Comparison of ENCODE assay signal across 9 cellular contexts in genomic region chr1:6783221-6783620, GRCh38. TPM values are rescaled to one million over a fixed set of nuclear protein-coding genes. Genes with fewer than 3 reads are reported as not detected.
DNase-seq lines count a peak whose midpoint lies in the region; ATAC-seq and TF ChIP-seq lines count a peak whose summit lies in the region.
"Had no signal": no experiment of that assay in that cellular context is flagged by ENCODE, and none has a peak within 500 bp of the region (broad histone marks: within the 10 kb centered on the region; RNA-seq: fewer than 3 reads in every experiment).

No MANE protein-coding gene starts in this region.

- no peak for TF ChIP-seq CTCF in foreskin fibroblast (IDR thresholded peaks at IDR 0.05; ENCODE audit: low read depth, low read length)

- H3K9me3 ChIP-seq in T-helper 17 cell (ENCODE audit: control insufficient read depth, low read length, poor library complexity, severe bottlenecking) (no peaks in the 10 kb centered on the region), subcutaneous abdominal adipose tissue (ENCODE audit: control insufficient read depth in 5 of 5, low read length in 5 of 5) (no peaks in the 10 kb centered on the region)

- peak overlapping the region in 1 of 5 donors; percentile 96 for H3K9ac ChIP-seq in subcutaneous abdominal adipose tissue (ENCODE audit: low read length in 5 of 5)

- no peak for DNase-seq in activated T-cell treated with anti-CD3 and anti-CD28 coated beads, Interleukin-2, amount 50 U/mL, for 4 hours
- DNase-seq in activated T-cell treated with anti-CD3 and anti-CD28 coated beads for 4 hours (no peak), T-helper 17 cell (no peak), foreskin fibroblast (no peak), DMS153 (lab: John Stamatoyannopoulos, UW) (no peak), GDM1 (lab: John Stamatoyannopoulos, UW) (no peak)
- DNase-seq in activated CD4-positive, CD25-positive, alpha-beta regulatory T cell treated with anti-CD3 and anti-CD28 coated beads, Interleukin-2, amount 50 U/mL, for 72 hours: no peak
- DNase-seq: kidney glomerular epithelial cell had no signal

- ATAC-seq in activated T-cell treated with anti-CD3 and anti-CD28 coated beads, Interleukin-2, amount 50 U/mL, for 4 hours: no peak
- no peak for ATAC-seq in T-helper 17 cell

- peaks cover 3% of the 10 kb centered on the region for H3K27me3 Mint-ChIP-seq in activated T-cell treated with anti-CD3 and anti-CD28 coated beads, Interleukin-2, amount 50 U/mL, for 4 hours (ENCODE audit: low read depth)
- peaks cover 5% of the 10 kb centered on the region for H3K27me3 Mint-ChIP-seq in T-helper 17 cell

- peaks cover 12 to 28% (median 22%) of the 10 kb centered on the region in 5 donors for H3K4me1 ChIP-seq in subcutaneous abdominal adipose tissue (ENCODE audit: control insufficient read depth in 5 of 5, insufficient read depth in 5 of 5, low read length in 5 of 5)

- peak overlapping the region; percentile 84 for H3K4me3 Mint-ChIP-seq in activated T-cell treated with anti-CD3 and anti-CD28 coated beads, Interleukin-2, amount 50 U/mL, for 4 hours
- peak overlapping the region; percentile 93 for H3K4me3 Mint-ChIP-seq in T-helper 17 cell

- H3K4me1 Mint-ChIP-seq in activated T-cell treated with anti-CD3 and anti-CD28 coated beads, Interleukin-2, amount 50 U/mL, for 4 hours (ENCODE audit: low read depth): peaks cover 27% of the 10 kb centered on the region
- H3K4me1 Mint-ChIP-seq in T-helper 17 cell: peaks cover 25% of the 10 kb centered on the region

- H3K27me3 ChIP-seq in subcutaneous abdominal adipose tissue (ENCODE audit: control insufficient read depth in 5 of 5, insufficient read depth in 4 of 5, low read length in 5 of 5): peaks cover 0 to 4% (median 0%) of the 10 kb centered on the region in 5 donors

- no peaks in the 10 kb centered on the region for H3K9me3 Mint-ChIP-seq in activated T-cell treated with anti-CD3 and anti-CD28 coated beads, Interleukin-2, amount 50 U/mL, for 4 hours

- H3K4me3 ChIP-seq in foreskin fibroblast (ENCODE audit: low read depth in 1 of 2, low read length in 2 of 2) (peak overlapping the region; percentile 54 to 80), subcutaneous abdominal adipose tissue (ENCODE audit: low read depth in 1 of 5, low read length in 5 of 5) (peak overlapping the region in 2 of 5 donors; percentile 76 to 80)

- no peak overlapping the region for H3K27ac Mint-ChIP-seq in T-helper 17 cell

- H3K27ac ChIP-seq in subcutaneous abdominal adipose tissue (ENCODE audit: low read depth, low read length): peak overlapping the region; percentile 98

- H3K36me3 Mint-ChIP-seq in activated T-cell treated with anti-CD3 and anti-CD28 coated beads, Interleukin-2, amount 50 U/mL, for 4 hours (ENCODE audit: insufficient read depth): peaks cover 2% of the 10 kb centered on the region
- peaks cover 3% of the 10 kb centered on the region for H3K36me3 Mint-ChIP-seq in T-helper 17 cell (ENCODE audit: low read depth)

- H3K36me3 ChIP-seq in subcutaneous abdominal adipose tissue (ENCODE audit: control insufficient read depth in 5 of 5, insufficient read depth in 5 of 5, low read length in 5 of 5): no peaks in the 10 kb centered on the region

RNA-seq across cellular contexts. Expression of gene CAMTA1, which starts 2.0 kb away (rescaled TPM):
- 10 to 100 TPM; 47.5 to 50.3 (median 47.7) TPM for total RNA-seq in activated T-cell treated with anti-CD3 and anti-CD28 coated beads, Interleukin-2, amount 50 U/mL, for 4 hours
- total RNA-seq in T-helper 17 cell: 10 to 100 TPM; 55.3 to 69.5 TPM
